In the genomic region with DNA sequence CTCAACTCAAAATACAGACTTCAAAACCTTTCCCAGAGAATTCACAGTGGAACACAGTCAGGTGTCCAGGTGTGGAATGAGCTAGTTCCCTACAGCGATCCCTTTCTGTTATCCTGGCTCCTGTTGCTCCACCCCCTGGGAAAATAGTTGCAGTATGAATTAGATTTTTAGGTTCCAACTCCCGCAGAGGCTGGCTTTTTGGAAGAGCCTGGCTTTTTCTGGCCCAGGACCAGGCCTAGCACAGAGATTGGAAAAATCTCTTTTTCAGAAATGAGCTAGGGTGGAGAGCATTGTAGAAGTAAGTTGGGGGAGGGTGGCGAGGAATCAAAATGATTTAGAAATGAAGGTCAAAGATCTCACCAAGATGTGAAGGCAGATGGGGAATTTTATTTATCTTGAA, we compare ENCODE assay signal across 25 cellular contexts. TPM values are rescaled to one million over a fixed set of nuclear protein-coding genes. Genes with fewer than 3 reads are reported as not detected.
A peak's percentile ranks its signal among the peaks of the same experiment; 100 is the strongest.
DNase-seq lines count a peak whose midpoint lies in the region; ATAC-seq and TF ChIP-seq lines count a peak whose summit lies in the region.
"Had no signal": no experiment of that assay in that cellular context is flagged by ENCODE, and none has a peak within 500 bp of the region (broad histone marks: within the 10 kb centered on the region; RNA-seq: fewer than 3 reads in every experiment).

No MANE protein-coding gene starts in this region.

- no peak overlapping the region for H3K4me2 ChIP-seq in fibroblast of lung (ENCODE audit: extremely low read depth, insufficient read depth, low read length)
- H3K4me2 ChIP-seq: neural progenitor cell had no signal

- no peak overlapping the region for H3K9ac ChIP-seq in fibroblast of lung (ENCODE audit: insufficient read depth, low read length)
- H3K9ac ChIP-seq: neural progenitor cell had no signal

- TF ChIP-seq POLR2A in uterus (IDR thresholded peaks at IDR 0.05) (no peak), Peyer's patch (IDR thresholded peaks at IDR 0.05) (no peak)

- intact Hi-C loops in Right ventricle myocardium inferior (cut with DNase I): loop anchor here (5.0 kb wide), 1 partner anchor 625 kb away; no protein-coding TSS in a partner anchor
- intact Hi-C loops in cardiac septum (cut with DNase I): no loop called here
- intact Hi-C loops in uterus (cut with DNase I; ENCODE audit: low total_unique reads): no loop called here

- H3K4me1 ChIP-seq in fibroblast of lung (ENCODE audit: control insufficient read depth, extremely low read depth, insufficient read depth, low read length): peaks cover 20% of the 10 kb centered on the region
- no peaks in the 10 kb centered on the region for H3K4me1 ChIP-seq in uterus
- no peaks in the 10 kb centered on the region for H3K4me1 ChIP-seq in Peyer's patch
- H3K4me1 ChIP-seq: BE2C, neural progenitor cell had no signal

- peaks cover 7% of the 10 kb centered on the region for H3K9me3 Mint-ChIP-seq in mesothelial cell of epicardium
- H3K9me3 Mint-ChIP-seq: activated naive CD4-positive, alpha-beta T cell treated with anti-CD3 and anti-CD28 coated beads for 36 hours; neural progenitor cell had no signal

- H3K27ac ChIP-seq in fibroblast of lung (ENCODE audit: insufficient read depth, low read length) (peak overlapping the region; percentile 6), uterus (peak overlapping the region; percentile 12 to 22), Peyer's patch (no peak overlapping the region)
- H3K27ac ChIP-seq: neural progenitor cell had no signal

- no peaks in the 10 kb centered on the region for H3K36me3 ChIP-seq in fibroblast of lung (ENCODE audit: control insufficient read depth, insufficient read depth, low read length)
- no peaks in the 10 kb centered on the region for H3K36me3 ChIP-seq in uterus
- no peaks in the 10 kb centered on the region for H3K36me3 ChIP-seq in Peyer's patch
- H3K36me3 ChIP-seq: BE2C, neural progenitor cell had no signal

- no peak overlapping the region for H2AFZ ChIP-seq in fibroblast of lung (ENCODE audit: low read length)
- H2AFZ ChIP-seq: neural progenitor cell had no signal

- DNase-seq in Right ventricle myocardium inferior (ENCODE audit: missing footprints): peak; percentile 49
- DNase-seq in cardiac septum (ENCODE audit: low spot score): no peak
- DNase-seq in fibroblast of lung (ENCODE audit: low read depth in 2 of 2): peak in 1 of 2 donors; percentile 32
- no peak for DNase-seq in mesothelial cell of epicardium (ENCODE audit: low spot score in 2 of 2, unreplicated experiment in 2 of 2)
- peak in 1 of 2 donors; percentile 31 for DNase-seq in uterus
- DNase-seq in Peyer's patch: no peak
- DNase-seq in NCI-H146 treated with DMSO at 0.1 percent for 48 hours (lab: John Stamatoyannopoulos, UW; ENCODE audit: unreplicated experiment): no peak
- no peak for DNase-seq in activated gamma-delta T cell (lab: John Stamatoyannopoulos, UW)
- DNase-seq: activated CD4-positive, alpha-beta T cell treated with anti-CD3 and anti-CD28 coated beads for 48 hours; activated naive CD4-positive, alpha-beta T cell treated with anti-CD3 and anti-CD28 coated beads for 36 hours; activated T-cell treated with anti-CD3 and anti-CD28 coated beads, Interleukin-2, amount 50 U/mL, for 48 hours; BE2C; central memory CD4-positive, alpha-beta T cell; DMS53; foreskin melanocyte; GF-D8; hippocampal formation; KG1; NCI-H1436 treated with DMSO at 0.1 percent for 48 hours; NCI-H2171; NCI-H524 treated with DMSO at 0.1 percent for 48 hours; RPMI8226 had no signal

- no peaks in the 10 kb centered on the region for H3K27me3 Mint-ChIP-seq in mesothelial cell of epicardium (ENCODE audit: low read depth)
- H3K27me3 Mint-ChIP-seq: progenitor cell of endocrine pancreas had no signal

- peaks cover 9% of the 10 kb centered on the region for H3K36me3 Mint-ChIP-seq in mesothelial cell of epicardium
- H3K36me3 Mint-ChIP-seq: neural progenitor cell had no signal

- H3K9me3 ChIP-seq in fibroblast of lung (ENCODE audit: control insufficient read depth, insufficient read depth, low read depth, low read length) (no peaks in the 10 kb centered on the region), uterus (no peaks in the 10 kb centered on the region), Peyer's patch (no peaks in the 10 kb centered on the region)
- H3K9me3 ChIP-seq: BE2C had no signal

- peaks cover 51% of the 10 kb centered on the region for H3K4me1 Mint-ChIP-seq in mesothelial cell of epicardium
- H3K4me1 Mint-ChIP-seq: neural progenitor cell had no signal

- no peak overlapping the region for H3K4me3 ChIP-seq in fibroblast of lung (replicated peaks in 1 of 4; ENCODE audit: control extremely low read depth in 1 of 4, insufficient read depth in 1 of 4, low read depth in 3 of 4, low read length in 4 of 4)
- H3K4me3 ChIP-seq in uterus: no peak overlapping the region
- H3K4me3 ChIP-seq in Peyer's patch: no peak overlapping the region
- H3K4me3 ChIP-seq: neural progenitor cell had no signal

- ATAC-seq in Right ventricle myocardium inferior: peak; percentile 79
- ATAC-seq: SK-N-SH treated with all-trans-retinoic acid at 6 μM for 48 hours had no signal

- H3K27me3 ChIP-seq in fibroblast of lung (ENCODE audit: control insufficient read depth, insufficient read depth, low read length): no peaks in the 10 kb centered on the region
- no peaks in the 10 kb centered on the region for H3K27me3 ChIP-seq in uterus
- H3K27me3 ChIP-seq in Peyer's patch: no peaks in the 10 kb centered on the region
- H3K27me3 ChIP-seq: BE2C, neural progenitor cell had no signal

- H4K20me1 ChIP-seq in fibroblast of lung (ENCODE audit: control insufficient read depth, extremely low read depth, insufficient read depth, low read length): no peaks in the 10 kb centered on the region

- no peak overlapping the region for H3K4me3 Mint-ChIP-seq in mesothelial cell of epicardium
- H3K4me3 Mint-ChIP-seq: activated naive CD4-positive, alpha-beta T cell treated with anti-CD3 and anti-CD28 coated beads for 36 hours; neural progenitor cell had no signal

- H3K79me2 ChIP-seq in fibroblast of lung (ENCODE audit: control insufficient read depth, insufficient read depth, low read length): peaks cover 81% of the 10 kb centered on the region

- TF ChIP-seq CTCF in fibroblast of lung (conservative IDR thresholded peaks at IDR 0.05 in 1 of 2, IDR thresholded peaks at IDR 0.05 in 1 of 2; ENCODE audit: low read depth in 1 of 2, low read length in 2 of 2) (no peak), mesothelial cell of epicardium (IDR thresholded peaks at IDR 0.05; ENCODE audit: unreplicated experiment) (no peak), uterus (IDR thresholded peaks at IDR 0.05) (no peak), Peyer's patch (IDR thresholded peaks at IDR 0.05) (no peak)

- peak overlapping the region; percentile 90 for H3K27ac Mint-ChIP-seq in mesothelial cell of epicardium
- H3K27ac Mint-ChIP-seq: activated naive CD4-positive, alpha-beta T cell treated with anti-CD3 and anti-CD28 coated beads for 36 hours; neural progenitor cell; progenitor cell of endocrine pancreas had no signal

RNA-seq across cellular contexts. Expression of a gene that starts 27.1 kb away (rescaled TPM):
- total RNA-seq in Right ventricle myocardium inferior (10.5 TPM), cardiac septum (16.0 TPM), fibroblast of lung (200 and 253 TPM in 2 replicates), mesothelial cell of epicardium (438 to 472 TPM (median 459 TPM) in 3 replicates), uterus (100 to 1,000 TPM in 1 of 4 donors, 10 to 100 TPM in 3; 15.0 to 908 (median 33.3) TPM), Peyer's patch (10 to 100 TPM; 10.2 to 53.6 (median 12.2) TPM)
- polyA plus RNA-seq in fibroblast of lung: 93.1 and 353 TPM in 2 replicates
- polyA plus RNA-seq in fibroblast of lung (2012): 101 and 369 TPM in 2 replicates
- 109 and 270 TPM in 2 replicates for polyA minus RNA-seq in fibroblast of lung (ENCODE audit: low replicate concordance)

Comparison
In these comparisons a context has a peak if more than half of its experiments do, and no peak if none do; other contexts are left out.
1. H3K27ac ChIP-seq: peak in fibroblast of lung (single experiment) and uterus (2 of 2); none in Peyer's patch (0 of 4).